10 cellular contexts compared by ENCODE assay signal in genomic region chr17:80861892-80862291, GRCh38.
DNase-seq lines count a peak whose midpoint lies in the region; ATAC-seq and TF ChIP-seq lines count a peak whose summit lies in the region.
"Had no signal": no experiment of that assay in that cellular context is flagged by ENCODE, and none has a peak within 500 bp of the region (broad histone marks: within the 10 kb centered on the region; RNA-seq: fewer than 3 reads in every experiment).

No MANE protein-coding gene starts in this region.

- no peak overlapping the region for H3K4me3 Mint-ChIP-seq in endothelial cell (ENCODE audit: unreplicated experiment)

- no peak overlapping the region for H3K4me3 ChIP-seq in PC-3 (ENCODE audit: low read length)
- H3K4me3 ChIP-seq: pancreas, SJSA1 had no signal

- no peak overlapping the region for H3K9ac ChIP-seq in PC-3 (ENCODE audit: low read length)

- POLR2A ChIA-PET in PC-3 (lab: Charles Lee; ENCODE audit: unreplicated experiment), result no interaction called here

- no peak overlapping the region for H3K4me2 ChIP-seq in PC-3 (ENCODE audit: low read length)

- H3K27me3 Mint-ChIP-seq in endothelial cell (ENCODE audit: unreplicated experiment), result peaks cover 5% of the 10 kb centered on the region

- peaks cover 24% of the 10 kb centered on the region for H3K4me1 ChIP-seq in PC-3 (ENCODE audit: insufficient read depth, low read length)
- H3K4me1 ChIP-seq: pancreas had no signal

- no peaks in the 10 kb centered on the region for H3K9me2 ChIP-seq in PC-3 (replicated peaks; ENCODE audit: low read length)

- H3K9me3 Mint-ChIP-seq in endothelial cell (ENCODE audit: unreplicated experiment), result no peaks in the 10 kb centered on the region

- no peak overlapping the region for H3K27ac ChIP-seq in PC-3 (ENCODE audit: low read length)
- H3K27ac ChIP-seq: pancreas had no signal

- no peaks in the 10 kb centered on the region for H3K9me3 ChIP-seq in PC-3 (ENCODE audit: low read length)
- H3K9me3 ChIP-seq: pancreas, SJSA1 had no signal

- no peak for TF ChIP-seq CTCF in endothelial cell (IDR thresholded peaks at IDR 0.05; ENCODE audit: unreplicated experiment)
- no peak for TF ChIP-seq CTCF in PC-3 (conservative IDR thresholded peaks at IDR 0.05; ENCODE audit: low read depth, low read length)

- BruUV-seq in PC-3 (replicated peaks; lab: Mats Ljungman, UMichigan), result no TSS peak

- no peak for ATAC-seq in GM18520 (IDR thresholded peaks at IDR 0.05; ENCODE audit: unreplicated experiment)
- ATAC-seq in PC-3, result no peak
- no peak for ATAC-seq in HG02970 (IDR thresholded peaks at IDR 0.05; ENCODE audit: low FRiP score, unreplicated experiment)
- ATAC-seq: pancreas had no signal

- CTCF ChIA-PET in PC-3 (lab: Charles Lee), result no interaction called here

- no peaks in the 10 kb centered on the region for H3K79me2 ChIP-seq in PC-3 (ENCODE audit: low read length)

- H3K36me3 ChIP-seq in PC-3 (ENCODE audit: low read depth, low read length), result 0 out of 2 replicates have a peak, but pooled peaks cover 2% of the 10 kb centered on the region
- H3K36me3 ChIP-seq: pancreas had no signal

- no peak overlapping the region for H3K27ac Mint-ChIP-seq in endothelial cell (ENCODE audit: unreplicated experiment)

- peaks cover 13% of the 10 kb centered on the region for H3K4me1 Mint-ChIP-seq in endothelial cell (ENCODE audit: unreplicated experiment)

- no peak overlapping the region for H2AFZ ChIP-seq in PC-3 (ENCODE audit: low read length)

- no peaks in the 10 kb centered on the region for H3K27me3 ChIP-seq in PC-3 (ENCODE audit: low read length)
- H3K27me3 ChIP-seq: pancreas, SJSA1 had no signal

- H3K36me3 Mint-ChIP-seq in endothelial cell (ENCODE audit: low read depth, unreplicated experiment), result peaks cover 10% of the 10 kb centered on the region

- DNase-seq in activated CD8-positive, alpha-beta memory T cell treated with anti-CD3 and anti-CD28 coated beads for 24 hours, result peak; percentile 76
- no peak for DNase-seq in activated CD8-positive, alpha-beta memory T cell treated with anti-CD3 and anti-CD28 coated beads, Interleukin-2, amount 50 U/mL, for 48 hours
- DNase-seq in activated CD4-positive, alpha-beta T cell treated with anti-CD3 and anti-CD28 coated beads, Interleukin-2, amount 50 U/mL, for 4 hours, result peak; percentile 62
- peak; percentile 30 for DNase-seq in endothelial cell (ENCODE audit: low spot score)
- DNase-seq in retina, result peak; percentile 53
- no peak for DNase-seq in PC-3

- no peaks in the 10 kb centered on the region for H3F3A ChIP-seq in PC-3 (ENCODE audit: low read length, unreplicated experiment)

- H4K20me1 ChIP-seq in PC-3 (ENCODE audit: low read length), result no peaks in the 10 kb centered on the region

- intact Hi-C loops in PC-3 (cut with micrococcal nuclease), result no loop called here

Comparison
In these comparisons a context has a peak if more than half of its experiments do, and no peak if none do; other contexts are left out.
1. DNase-seq: peak in activated CD8-positive, alpha-beta memory T cell treated with anti-CD3 and anti-CD28 coated beads for 24 hours (single experiment), activated CD4-positive, alpha-beta T cell treated with anti-CD3 and anti-CD28 coated beads, Interleukin-2, amount 50 U/mL, for 4 hours (2 of 2), endothelial cell (single experiment) and retina (single experiment); none in activated CD8-positive, alpha-beta memory T cell treated with anti-CD3 and anti-CD28 coated beads, Interleukin-2, amount 50 U/mL, for 48 hours (single experiment) and PC-3 (single experiment).